Comparison of ENCODE assay signal across 8 cellular contexts in the genomic region with DNA sequence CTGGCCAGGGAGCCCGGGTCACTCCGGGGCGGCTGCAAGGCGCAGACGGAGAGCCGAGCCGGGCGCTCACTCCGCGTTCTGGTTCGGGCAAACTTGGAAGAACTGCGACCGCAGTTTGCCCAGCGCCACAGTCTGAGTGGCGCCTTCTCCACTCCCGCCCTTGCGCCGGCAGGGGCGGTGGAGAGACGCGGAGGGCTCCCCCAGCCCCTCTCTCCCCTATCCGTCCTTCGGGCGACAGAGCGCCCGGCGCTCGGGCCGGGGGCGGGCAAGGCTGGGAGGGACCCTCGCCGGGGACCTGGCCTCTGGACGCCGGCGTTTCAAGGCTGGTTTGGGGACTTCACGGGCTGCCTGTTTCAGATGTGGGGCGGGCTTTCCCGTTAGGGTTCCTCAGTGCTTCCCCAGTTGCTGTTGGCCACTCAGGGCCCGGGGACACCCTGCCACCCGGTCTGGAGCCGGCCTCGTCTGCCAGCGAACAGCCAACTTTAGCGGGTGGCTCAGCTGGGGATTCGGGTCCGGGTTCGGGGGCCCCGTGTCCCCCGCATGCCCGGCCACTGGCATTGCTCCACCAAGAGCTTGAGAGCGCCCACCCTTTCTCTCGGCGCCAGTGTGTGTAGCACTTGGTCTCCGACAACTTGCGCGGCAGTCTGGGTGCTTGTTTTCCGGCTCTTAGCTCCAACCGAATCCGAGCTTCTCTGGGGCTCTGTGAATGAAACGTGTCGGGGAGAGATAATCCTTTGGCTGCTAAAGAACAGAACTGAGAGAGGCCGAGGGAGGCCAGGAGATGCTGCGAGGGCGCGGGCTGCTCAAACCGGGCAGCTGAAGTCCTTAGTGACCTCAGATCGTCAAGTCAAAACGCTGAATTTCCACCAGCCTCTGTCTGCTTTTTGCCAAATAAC. TPM values are rescaled to one million over a fixed set of nuclear protein-coding genes. Genes with fewer than 3 reads are reported as not detected.
DNase-seq lines count a peak whose midpoint lies in the region; ATAC-seq, FAIRE-seq and TF ChIP-seq lines count a peak whose summit lies in the region.

No MANE protein-coding gene starts in this region.

- ATAC-seq in A549 (peak; percentile 85 to 87), HG02759 (IDR thresholded peaks at IDR 0.05; ENCODE audit: unreplicated experiment) (peak; percentile 42), upper lobe of right lung (peak; percentile 83), HG03378 (IDR thresholded peaks at IDR 0.05; ENCODE audit: unreplicated experiment) (no peak)

- CTCF ChIA-PET in A549 (lab: Yijun Ruan, JAX) = interaction anchor here (0.6 to 2.3 kb wide), 4 partner anchors 14 to 259 kb away, joined by 3 to 6 read pairs (median 3); no protein-coding TSS in a partner anchor

- H3K9me3 ChIP-seq in A549 (no peaks in the 10 kb centered on the region), endocrine pancreas (ENCODE audit: control insufficient read depth, low read length) (no peaks in the 10 kb centered on the region), upper lobe of right lung (no peaks in the 10 kb centered on the region)

- WGBS in A549 (ENCODE audit: missing lambda C conversion rate) = 4% methylated on average over 17 of the region's 68 CpGs

- H3K27me3 ChIP-seq in endocrine pancreas (ENCODE audit: control insufficient read depth, insufficient read depth, low read length) (no peaks in the 10 kb centered on the region), upper lobe of right lung (peaks cover 20% of the 10 kb centered on the region)

- TF ChIP-seq RAD21 in A549 (conservative IDR thresholded peaks at IDR 0.05 in 1 of 2, IDR thresholded peaks at IDR 0.05 in 1 of 2) = 0 out of 5 replicates have a peak, but pooled peaks of 1 of the 2 experiments have one; percentile 26

- intact Hi-C loops in upper lobe of right lung (cut with DNase I) = no loop called here

- TF ChIP-seq CTCF in A549 (IDR thresholded peaks at IDR 0.05) = 0 out of 3 replicates have a peak, but pooled peaks have one; percentile 7
- TF ChIP-seq CTCF in upper lobe of right lung (IDR thresholded peaks at IDR 0.05) = peak; percentile 33

- H3K9ac ChIP-seq in endocrine pancreas (ENCODE audit: control insufficient read depth, insufficient read depth, low read length) = peak overlapping the region; percentile 78

- no peak for TF ChIP-seq POLR2A in A549 (IDR thresholded peaks at IDR 0.05; ENCODE audit: low read length)

- TF ChIP-seq EP300 in A549 (IDR thresholded peaks at IDR 0.05) = no peak

- H3K4me1 ChIP-seq in A549 (peaks cover 17% of the 10 kb centered on the region), endocrine pancreas (ENCODE audit: control insufficient read depth, insufficient read depth, low read length) (peaks cover 11% of the 10 kb centered on the region), upper lobe of right lung (peaks cover 5% of the 10 kb centered on the region)

- no peak for FAIRE-seq in A549 (lab: Jason Lieb, UNC)

- H3K36me3 ChIP-seq in endocrine pancreas (ENCODE audit: control insufficient read depth, insufficient read depth, low read length) (no peaks in the 10 kb centered on the region), upper lobe of right lung (no peaks in the 10 kb centered on the region)

- POLR2A ChIA-PET in A549 (lab: Yijun Ruan, JAX) = interaction anchor here (0.6 kb wide), 1 partner anchor 42 kb away, joined by 3 read pairs; no protein-coding TSS in a partner anchor

- H3K4me3 ChIP-seq in A549 (peak overlapping the region; percentile 63), endocrine pancreas (ENCODE audit: control insufficient read depth, insufficient read depth, low read length) (peak overlapping the region; percentile 77), upper lobe of right lung (peak overlapping the region; percentile 60)

- H3K4me2 ChIP-seq in A549 = peak overlapping the region; percentile 76

- peak in 1 of 2 experiments; percentile 59 for DNase-seq in A549 (ENCODE audit: low read depth in 1 of 2, low spot score in 1 of 2)
- DNase-seq in NCI-H82 treated with DMSO at 0.1 percent for 48 hours (lab: John Stamatoyannopoulos, UW; ENCODE audit: unreplicated experiment) = peak; percentile 98
- peak; percentile 53 for DNase-seq in medulla oblongata (ENCODE audit: extremely low spot score)
- peak; percentile 72 for DNase-seq in upper lobe of right lung
- no peak for DNase-seq in GF-D8 (lab: John Stamatoyannopoulos, UW)

- peak overlapping the region; percentile 85 to 92 for H3K27ac ChIP-seq in A549
- peak overlapping the region; percentile 61 for H3K27ac ChIP-seq in upper lobe of right lung

TF ChIP-seq in A549, 52 proteins besides CTCF, POLR2A, EP300 and RAD21:
- no peak for TF ChIP-seq CHD4 (IDR thresholded peaks at IDR 0.05; ENCODE audit: borderline replicate concordance)
- TF ChIP-seq, protein P1, sequence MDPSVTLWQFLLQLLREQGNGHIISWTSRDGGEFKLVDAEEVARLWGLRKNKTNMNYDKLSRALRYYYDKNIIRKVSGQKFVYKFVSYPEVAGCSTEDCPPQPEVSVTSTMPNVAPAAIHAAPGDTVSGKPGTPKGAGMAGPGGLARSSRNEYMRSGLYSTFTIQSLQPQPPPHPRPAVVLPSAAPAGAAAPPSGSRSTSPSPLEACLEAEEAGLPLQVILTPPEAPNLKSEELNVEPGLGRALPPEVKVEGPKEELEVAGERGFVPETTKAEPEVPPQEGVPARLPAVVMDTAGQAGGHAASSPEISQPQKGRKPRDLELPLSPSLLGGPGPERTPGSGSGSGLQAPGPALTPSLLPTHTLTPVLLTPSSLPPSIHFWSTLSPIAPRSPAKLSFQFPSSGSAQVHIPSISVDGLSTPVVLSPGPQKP (IDR thresholded peaks at IDR 0.05; ENCODE audit: low read depth, low read length) = no peak
- TF ChIP-seq MAX (IDR thresholded peaks at IDR 0.05) = no peak
- no peak for TF ChIP-seq JUNB (IDR thresholded peaks at IDR 0.05)
- TF ChIP-seq RFX5 (IDR thresholded peaks at IDR 0.05) = no peak
- TF ChIP-seq CEBPB (IDR thresholded peaks at IDR 0.05) = no peak
- TF ChIP-seq MYC (IDR thresholded peaks at IDR 0.05; ENCODE audit: borderline replicate concordance, low read length) = no peak

RNA-seq across cellular contexts. Expression of gene GPC6, which starts 1.5 kb away (rescaled TPM):
- 14.4 and 14.5 TPM in 2 replicates for polyA plus RNA-seq in A549 (2011; rRNA removed)
- 1.8 and 2.3 TPM in 2 replicates for polyA plus RNA-seq in A549 (2012; cell fraction: cytosol; rRNA removed)
- polyA plus RNA-seq in A549 (2012; cell fraction: nucleus; rRNA removed) = 2.0 and 2.3 TPM in 2 replicates
- 6.6 to 9.0 TPM (median 8.0 TPM) in 3 replicates for polyA plus RNA-seq in A549 (2017; fragmentation: RNase III; extraction: RNeasy Plus Mini Kit Qiagen cat#74134 plus additional on column Dnase treatment)
- polyA minus RNA-seq in A549 (2011; rRNA and poly(A)+ RNA removed) = 38.8 and 40.3 TPM in 2 replicates
- 8.4 TPM for total RNA-seq in upper lobe of right lung
